In the genomic region with DNA sequence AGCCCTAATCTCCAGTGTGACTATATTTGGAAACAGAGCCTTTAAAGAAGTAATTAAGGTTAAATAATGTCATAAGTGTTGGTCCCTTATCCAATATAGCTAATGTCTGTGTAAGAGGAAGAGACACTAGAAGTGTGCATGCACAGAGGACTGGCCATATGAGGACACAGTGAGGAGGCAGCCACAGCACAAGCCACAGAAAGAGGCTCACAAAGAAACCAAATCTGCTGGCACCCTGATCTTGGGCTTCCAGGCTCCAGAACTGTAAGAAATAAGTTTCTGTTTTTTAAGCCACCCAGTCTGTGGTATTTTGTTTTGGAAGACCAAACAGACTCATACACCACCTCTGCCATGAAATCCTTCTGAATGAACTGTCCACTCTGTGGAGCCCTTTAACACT, we compare ENCODE assay signal across 22 cellular contexts.
DNase-seq lines count a peak whose midpoint lies in the region; ATAC-seq, FAIRE-seq and TF ChIP-seq lines count a peak whose summit lies in the region.
"Had no signal": no experiment of that assay in that cellular context is flagged by ENCODE, and none has a peak within 500 bp of the region (broad histone marks: within the 10 kb centered on the region; RNA-seq: fewer than 3 reads in every experiment).

No MANE protein-coding gene starts in this region.

- peaks cover 10% of the 10 kb centered on the region for H3K9me3 Mint-ChIP-seq in osteocyte (ENCODE audit: unreplicated experiment)

- H3K27ac ChIP-seq in BLaER1 treated with 17β-estradiol and CSF1 and Interleukin-3, amounts not matched to agents 10 nM and 100 nM: peak overlapping the region in 8 of 11 experiments; percentile 7 to 50 (median 26); a peak in 11 of 22 replicates
- peak overlapping the region; percentile 50 for H3K27ac ChIP-seq in KMS-11
- H3K27ac ChIP-seq: testis had no signal

- no peak for FAIRE-seq in urothelium cell line (lab: Jason Lieb, UNC)
- FAIRE-seq: keratinocyte had no signal

- no peaks in the 10 kb centered on the region for H3K36me3 ChIP-seq in BLaER1 treated with 17β-estradiol and CSF1 and Interleukin-3, amounts not matched to agents 10 nM and 100 nM
- no peaks in the 10 kb centered on the region for H3K36me3 ChIP-seq in KMS-11 (ENCODE audit: insufficient read depth)

- H2AFZ ChIP-seq in KMS-11 (ENCODE audit: low read depth): peak overlapping the region; percentile 45; the same call in 1 of the 2 replicates

- no peak for TF ChIP-seq CTCF in KMS-11 (conservative IDR thresholded peaks at IDR 0.05; ENCODE audit: low read depth, low read length)
- TF ChIP-seq CTCF in osteocyte (IDR thresholded peaks at IDR 0.05): no peak

- peaks cover 26 to 54% (median 44%) of the 10 kb centered on the region in 10 experiments for H3K4me1 ChIP-seq in BLaER1 treated with 17β-estradiol and CSF1 and Interleukin-3, amounts not matched to agents 10 nM and 100 nM
- peaks cover 46% of the 10 kb centered on the region for H3K4me1 ChIP-seq in KMS-11 (ENCODE audit: low read depth, poor library complexity, severe bottlenecking)
- H3K4me1 ChIP-seq: testis had no signal

- peak overlapping the region; percentile 21 to 71 (median 59); a peak in 20 of 22 replicates for H3K4me2 ChIP-seq in BLaER1 treated with 17β-estradiol and CSF1 and Interleukin-3, amounts not matched to agents 10 nM and 100 nM
- peak overlapping the region; percentile 27; the same call in 1 of the 2 replicates for H3K4me2 ChIP-seq in KMS-11

- no peaks in the 10 kb centered on the region for H3K79me2 ChIP-seq in KMS-11 (ENCODE audit: insufficient read depth, low read depth)

- H3K27me3 Mint-ChIP-seq in osteocyte (ENCODE audit: unreplicated experiment): peaks cover 21% of the 10 kb centered on the region
- H3K27me3 Mint-ChIP-seq: activated CD8-positive, alpha-beta memory T cell treated with anti-CD3 and anti-CD28 coated beads, Interleukin-2, amount 10 ng/mL, durations not matched to agents 7 days and 5 days; CD4-positive, alpha-beta memory T cell had no signal

- no peaks in the 10 kb centered on the region for H3K36me3 Mint-ChIP-seq in osteocyte (ENCODE audit: unreplicated experiment)
- H3K36me3 Mint-ChIP-seq: CD4-positive, alpha-beta memory T cell had no signal

- no peaks in the 10 kb centered on the region for H4K20me1 ChIP-seq in BLaER1 treated with 17β-estradiol and CSF1 and Interleukin-3, amounts not matched to agents 10 nM and 100 nM
- no peaks in the 10 kb centered on the region for H4K20me1 ChIP-seq in KMS-11 (ENCODE audit: insufficient read depth)

- ATAC-seq in GM19324 (IDR thresholded peaks at IDR 0.05; ENCODE audit: low FRiP score, unreplicated experiment): peak; percentile 32
- ATAC-seq in HG02678 (IDR thresholded peaks at IDR 0.05; ENCODE audit: unreplicated experiment): peak; percentile 23
- ATAC-seq: activated CD8-positive, alpha-beta memory T cell treated with anti-CD3 and anti-CD28 coated beads, Interleukin-2, amount 10 ng/mL, durations not matched to agents 7 days and 5 days; right cardiac atrium had no signal

- H3K9me3 ChIP-seq in BLaER1 treated with 17β-estradiol and CSF1 and Interleukin-3, amounts not matched to agents 10 nM and 100 nM (replicated peaks in 1 of 11): peaks cover 5 to 22% (median 13%) of the 10 kb centered on the region in 11 experiments; a peak in 16 of 22 replicates
- H3K9me3 ChIP-seq: testis had no signal

- no peak overlapping the region for H3K4me3 ChIP-seq in BLaER1 treated with 17β-estradiol and CSF1 and Interleukin-3, amounts not matched to agents 10 nM and 100 nM
- no peak overlapping the region for H3K4me3 ChIP-seq in KMS-11 (IDR thresholded peaks at IDR 0.05; ENCODE audit: insufficient read depth, low read depth, low read length)
- H3K4me3 ChIP-seq: testis had no signal

- DNase-seq in urothelium cell line (ENCODE audit: low spot score) (no peak), NCI-H187 treated with DMSO at 0.1 percent for 48 hours (lab: John Stamatoyannopoulos, UW) (no peak), osteocyte (ENCODE audit: extremely low spot score, unreplicated experiment) (no peak), DMS153 (lab: John Stamatoyannopoulos, UW) (no peak)
- DNase-seq: ACHN; activated CD4-positive, alpha-beta T cell treated with anti-CD3 and anti-CD28 coated beads for 48 hours; activated CD8-positive, alpha-beta memory T cell treated with anti-CD3 and anti-CD28 coated beads, Interleukin-2, amount 10 ng/mL, durations not matched to agents 7 days and 5 days; amniotic stem cell; CD4-positive, alpha-beta memory T cell; hippocampal formation; NCI-H2029; NCI-H446 treated with DMSO at 0.1 percent for 48 hours; right cardiac atrium; Right ventricle myocardium superior; stimulated activated CD4-positive, alpha-beta T cell treated with anti-CD3 and anti-CD28 coated beads, Interleukin-15, amount 100 ng/mL, for 24 hours; testis had no signal

- H3K9ac ChIP-seq in BLaER1 treated with 17β-estradiol and CSF1 and Interleukin-3, amounts not matched to agents 10 nM and 100 nM: no peak overlapping the region
- no peak overlapping the region for H3K9ac ChIP-seq in KMS-11

- no peak overlapping the region for H3K27ac Mint-ChIP-seq in osteocyte (ENCODE audit: unreplicated experiment)
- H3K27ac Mint-ChIP-seq: activated CD8-positive, alpha-beta memory T cell treated with anti-CD3 and anti-CD28 coated beads, Interleukin-2, amount 10 ng/mL, durations not matched to agents 7 days and 5 days; activated T-helper 2 cell treated with anti-CD3 and anti-CD28 coated beads, Interferon-gamma antibody, Interleukin-2, Interleukin-4, amounts not matched to agents 10 μg/mL and 5 μg/mL and 100 μg/mL, durations not matched to agents 14 hours and 24 hours and 36 hours; CD4-positive, alpha-beta memory T cell had no signal

- H3K27me3 ChIP-seq in BLaER1 treated with 17β-estradiol and CSF1 and Interleukin-3, amounts not matched to agents 10 nM and 100 nM: no peaks in the 10 kb centered on the region
- H3K27me3 ChIP-seq in KMS-11 (ENCODE audit: insufficient read depth, low read depth): no peaks in the 10 kb centered on the region
- H3K27me3 ChIP-seq: testis had no signal

- no peak overlapping the region for H3K4me3 Mint-ChIP-seq in osteocyte (ENCODE audit: unreplicated experiment)
- H3K4me3 Mint-ChIP-seq: activated CD8-positive, alpha-beta memory T cell treated with anti-CD3 and anti-CD28 coated beads, Interleukin-2, amount 10 ng/mL, durations not matched to agents 7 days and 5 days; CD4-positive, alpha-beta memory T cell had no signal

- H3K4me1 Mint-ChIP-seq in osteocyte (ENCODE audit: unreplicated experiment): peaks cover 4% of the 10 kb centered on the region
